In genomic region chr19:3095375-3096191, GRCh38 we compare ENCODE assay signal across 8 cellular contexts. TPM values are rescaled to one million over a fixed set of nuclear protein-coding genes. Genes with fewer than 3 reads are reported as not detected.
DNase-seq lines count a peak whose midpoint lies in the region; ATAC-seq and TF ChIP-seq lines count a peak whose summit lies in the region.

No MANE protein-coding gene starts in this region.

- H3K36me3 Mint-ChIP-seq in activated T-helper 1 cell treated with anti-CD3 and anti-CD28 coated beads, Interleukin-12 subunit alpha, Interleukin-12 subunit beta, Interleukin-2, Interleukin-4 antibody, amounts not matched to agents 30 ng/mL and 10 ng/mL and 1 ng/mL, durations not matched to agents 14 hours and 24 hours and 36 hours (ENCODE audit: low read depth), result no peaks in the 10 kb centered on the region
- H3K36me3 Mint-ChIP-seq in glutamatergic neuron (ENCODE audit: unreplicated experiment), result no peaks in the 10 kb centered on the region

- H3K9me3 ChIP-seq in Loucy (ENCODE audit: insufficient read depth, low read depth, low read length) (no peaks in the 10 kb centered on the region), smooth muscle cell (replicated peaks; ENCODE audit: low read depth) (no peaks in the 10 kb centered on the region)

- H3K27ac ChIP-seq in smooth muscle cell (ENCODE audit: low read depth), result no peak overlapping the region

- H4K20me1 ChIP-seq in Loucy (ENCODE audit: insufficient read depth, low read length, poor library complexity, severe bottlenecking), result peaks cover 4% of the 10 kb centered on the region
- peaks cover 61% of the 10 kb centered on the region for H4K20me1 ChIP-seq in smooth muscle cell (ENCODE audit: low read depth)

- peak overlapping the region; percentile 48 for H3K27ac Mint-ChIP-seq in activated T-helper 1 cell treated with anti-CD3 and anti-CD28 coated beads, Interleukin-12 subunit alpha, Interleukin-12 subunit beta, Interleukin-2, Interleukin-4 antibody, amounts not matched to agents 30 ng/mL and 10 ng/mL and 1 ng/mL, durations not matched to agents 14 hours and 24 hours and 36 hours
- H3K27ac Mint-ChIP-seq in glutamatergic neuron (ENCODE audit: unreplicated experiment), result no peak overlapping the region

- H3K9me3 Mint-ChIP-seq in activated T-helper 1 cell treated with anti-CD3 and anti-CD28 coated beads, Interleukin-12 subunit alpha, Interleukin-12 subunit beta, Interleukin-2, Interleukin-4 antibody, amounts not matched to agents 30 ng/mL and 10 ng/mL and 1 ng/mL, durations not matched to agents 14 hours and 24 hours and 36 hours, result no peaks in the 10 kb centered on the region
- H3K9me3 Mint-ChIP-seq in glutamatergic neuron (ENCODE audit: unreplicated experiment), result peaks cover 5% of the 10 kb centered on the region

- H3K27me3 ChIP-seq in Loucy (ENCODE audit: insufficient read depth, low read length, poor library complexity, severe bottlenecking) (peaks cover 13% of the 10 kb centered on the region), smooth muscle cell (ENCODE audit: low read depth) (no peaks in the 10 kb centered on the region)

- H3K4me1 ChIP-seq in Loucy (ENCODE audit: insufficient read depth, low read length, poor library complexity, severe bottlenecking), result peaks cover 17% of the 10 kb centered on the region
- H3K4me1 ChIP-seq in smooth muscle cell (ENCODE audit: low read depth), result peaks cover 14% of the 10 kb centered on the region

- TF ChIP-seq CTCF in AG04449 (IDR thresholded peaks at IDR 0.05; ENCODE audit: insufficient read depth, low read length, missing control alignments), result no peak
- no peak for TF ChIP-seq CTCF in Loucy (conservative IDR thresholded peaks at IDR 0.05; ENCODE audit: low read length)
- TF ChIP-seq CTCF in glutamatergic neuron (IDR thresholded peaks at IDR 0.05; ENCODE audit: partially characterized antibody, unreplicated experiment), result no peak
- TF ChIP-seq CTCF in smooth muscle cell (IDR thresholded peaks at IDR 0.05; ENCODE audit: borderline replicate concordance, insufficient read depth, poor library complexity, severe bottlenecking), result no peak

- DNase-seq in AG04449 (ENCODE audit: low read depth, low spot score) (no peak), glutamatergic neuron (no peak), smooth muscle cell (lab: John Stamatoyannopoulos, UW; ENCODE audit: unreplicated experiment) (no peak), cerebellum (ENCODE audit: low spot score) (no peak)
- DNase-seq in activated T-helper 1 cell treated with anti-CD3 and anti-CD28 coated beads, Interleukin-12 subunit alpha, Interleukin-12 subunit beta, Interleukin-2, Interleukin-4 antibody, amounts not matched to agents 30 ng/mL and 10 ng/mL and 1 ng/mL, durations not matched to agents 14 hours and 24 hours and 36 hours (ENCODE audit: low spot score), result no peak

- POLR2A ChIA-PET in AG04449 (lab: Yijun Ruan, JAX), result no interaction called here

- H2AFZ ChIP-seq in Loucy (ENCODE audit: low read length) (no peak overlapping the region), smooth muscle cell (ENCODE audit: low read depth) (no peak overlapping the region)

- ATAC-seq in HG03432 (IDR thresholded peaks at IDR 0.05; ENCODE audit: unreplicated experiment), result no peak
- no peak for ATAC-seq in GM19463 (IDR thresholded peaks at IDR 0.05; ENCODE audit: unreplicated experiment)

- H3K9me2 ChIP-seq in Loucy (replicated peaks; ENCODE audit: low read depth, low read length), result no peaks in the 10 kb centered on the region

- H3K27me3 Mint-ChIP-seq in activated T-helper 1 cell treated with anti-CD3 and anti-CD28 coated beads, Interleukin-12 subunit alpha, Interleukin-12 subunit beta, Interleukin-2, Interleukin-4 antibody, amounts not matched to agents 30 ng/mL and 10 ng/mL and 1 ng/mL, durations not matched to agents 14 hours and 24 hours and 36 hours (ENCODE audit: insufficient read depth), result peaks cover 43% of the 10 kb centered on the region
- H3K27me3 Mint-ChIP-seq in glutamatergic neuron (ENCODE audit: unreplicated experiment), result peaks cover 8% of the 10 kb centered on the region

- intact Hi-C loops in activated T-helper 1 cell treated with anti-CD3 and anti-CD28 coated beads, Interleukin-12 subunit alpha, Interleukin-12 subunit beta, Interleukin-2, Interleukin-4 antibody, amounts not matched to agents 30 ng/mL and 10 ng/mL and 1 ng/mL, durations not matched to agents 14 hours and 24 hours and 36 hours (cut with micrococcal nuclease), result no loop called here

- H3K4me3 ChIP-seq in AG04449 (ENCODE audit: low read depth, low read length) (peak overlapping the region; percentile 89), Loucy (ENCODE audit: low read length, poor library complexity, severe bottlenecking) (peak overlapping the region; percentile 75), smooth muscle cell (peak overlapping the region; percentile 86)

- 7% methylated on average over 21 of the region's 32 CpGs for WGBS in smooth muscle cell (ENCODE audit: low lambda C conversion rate)

- peaks cover 21% of the 10 kb centered on the region for H3K4me1 Mint-ChIP-seq in activated T-helper 1 cell treated with anti-CD3 and anti-CD28 coated beads, Interleukin-12 subunit alpha, Interleukin-12 subunit beta, Interleukin-2, Interleukin-4 antibody, amounts not matched to agents 30 ng/mL and 10 ng/mL and 1 ng/mL, durations not matched to agents 14 hours and 24 hours and 36 hours (ENCODE audit: low read depth)
- peaks cover 20% of the 10 kb centered on the region for H3K4me1 Mint-ChIP-seq in glutamatergic neuron (ENCODE audit: low read depth, unreplicated experiment)

- H3K79me2 ChIP-seq in Loucy (ENCODE audit: insufficient read depth, low read length) (0 out of 2 replicates have a peak, but pooled peaks cover 4% of the 10 kb centered on the region), smooth muscle cell (ENCODE audit: low read depth) (peaks cover 60% of the 10 kb centered on the region)

- H3K36me3 ChIP-seq in Loucy (ENCODE audit: insufficient read depth, low read length) (no peaks in the 10 kb centered on the region), smooth muscle cell (ENCODE audit: low read depth) (no peaks in the 10 kb centered on the region)

- H3F3A ChIP-seq in Loucy (ENCODE audit: low read depth) (no peaks in the 10 kb centered on the region), smooth muscle cell (ENCODE audit: low read depth) (no peaks in the 10 kb centered on the region)

- H3K4me2 ChIP-seq in Loucy (ENCODE audit: low read depth, low read length, poor library complexity, severe bottlenecking), result peak overlapping the region; percentile 96
- H3K4me2 ChIP-seq in smooth muscle cell, result peak overlapping the region; percentile 99

- CTCF ChIA-PET in AG04449 (lab: Yijun Ruan, JAX), result interaction anchor here (0.8 to 1.7 kb wide), 6 partner anchors 8 to 133 kb away, joined by 3 to 7 read pairs (median 4); no protein-coding TSS in a partner anchor

- peak overlapping the region; percentile 67 for H3K9ac ChIP-seq in Loucy (ENCODE audit: low read depth, low read length, poor library complexity, severe bottlenecking)
- H3K9ac ChIP-seq in smooth muscle cell (ENCODE audit: low read depth), result peak overlapping the region; percentile 78

- peak overlapping the region; percentile 67 for H3K4me3 Mint-ChIP-seq in activated T-helper 1 cell treated with anti-CD3 and anti-CD28 coated beads, Interleukin-12 subunit alpha, Interleukin-12 subunit beta, Interleukin-2, Interleukin-4 antibody, amounts not matched to agents 30 ng/mL and 10 ng/mL and 1 ng/mL, durations not matched to agents 14 hours and 24 hours and 36 hours
- H3K4me3 Mint-ChIP-seq in glutamatergic neuron (ENCODE audit: unreplicated experiment), result peak overlapping the region; percentile 90

RNA-seq across cellular contexts. Expression of gene GNA11, which starts 1.4 kb away (rescaled TPM):
- 4.1 and 5.7 TPM in 2 replicates for total RNA-seq in activated T-helper 1 cell treated with anti-CD3 and anti-CD28 coated beads, Interleukin-12 subunit alpha, Interleukin-12 subunit beta, Interleukin-2, Interleukin-4 antibody, amounts not matched to agents 30 ng/mL and 10 ng/mL and 1 ng/mL, durations not matched to agents 14 hours and 24 hours and 36 hours
- total RNA-seq in glutamatergic neuron (ENCODE audit: unreplicated experiment) (32.4 TPM), smooth muscle cell (16.3 and 16.9 TPM in 2 replicates), cerebellum (37.0 TPM)
- polyA plus RNA-seq in smooth muscle cell, result 57.4 and 71.5 TPM in 2 replicates

RNA-seq across cellular contexts. Expression of gene TLE5, which starts 33.3 kb away (rescaled TPM):
- 378 and 399 TPM in 2 replicates for total RNA-seq in activated T-helper 1 cell treated with anti-CD3 and anti-CD28 coated beads, Interleukin-12 subunit alpha, Interleukin-12 subunit beta, Interleukin-2, Interleukin-4 antibody, amounts not matched to agents 30 ng/mL and 10 ng/mL and 1 ng/mL, durations not matched to agents 14 hours and 24 hours and 36 hours
- 258 TPM for total RNA-seq in glutamatergic neuron (ENCODE audit: unreplicated experiment)
- total RNA-seq in smooth muscle cell, result 145 and 146 TPM in 2 replicates
- polyA plus RNA-seq in smooth muscle cell, result 235 and 274 TPM in 2 replicates
- total RNA-seq in cerebellum, result 92.0 TPM

RNA-seq across cellular contexts. Expression of gene GNA15, which starts 40.2 kb away (rescaled TPM):
- total RNA-seq in activated T-helper 1 cell treated with anti-CD3 and anti-CD28 coated beads, Interleukin-12 subunit alpha, Interleukin-12 subunit beta, Interleukin-2, Interleukin-4 antibody, amounts not matched to agents 30 ng/mL and 10 ng/mL and 1 ng/mL, durations not matched to agents 14 hours and 24 hours and 36 hours, result 103 and 109 TPM in 2 replicates
- total RNA-seq in glutamatergic neuron (ENCODE audit: unreplicated experiment), result not detected
- 1.5 and 1.8 TPM in 2 replicates for total RNA-seq in smooth muscle cell
- 0.43 and 1.2 TPM in 2 replicates for polyA plus RNA-seq in smooth muscle cell
- 0.73 TPM for total RNA-seq in cerebellum

Comparison
In these comparisons a context has a peak if more than half of its experiments do, and no peak if none do; other contexts are left out.
1. RNA of gene GNA15, which starts 40.2 kb away (total RNA-seq): 103 to 109 TPM in activated T-helper 1 cell treated with anti-CD3 and anti-CD28 coated beads, Interleukin-12 subunit alpha, Interleukin-12 subunit beta, Interleukin-2, Interleukin-4 antibody, amounts not matched to agents 30 ng/mL and 10 ng/mL and 1 ng/mL, durations not matched to agents 14 hours and 24 hours and 36 hours; 1.5 to 1.8 TPM in smooth muscle cell, 0.73 TPM in cerebellum (single experiment) and not detected in glutamatergic neuron (single experiment); every median in the first group is over 10 times any median in the second.
2. Peak in every context shown above with its lines, with median percentiles within 50 percentile points of each other: H3K4me3 ChIP-seq.